ENCODE assay signal across 1 cellular context in the genomic region with DNA sequence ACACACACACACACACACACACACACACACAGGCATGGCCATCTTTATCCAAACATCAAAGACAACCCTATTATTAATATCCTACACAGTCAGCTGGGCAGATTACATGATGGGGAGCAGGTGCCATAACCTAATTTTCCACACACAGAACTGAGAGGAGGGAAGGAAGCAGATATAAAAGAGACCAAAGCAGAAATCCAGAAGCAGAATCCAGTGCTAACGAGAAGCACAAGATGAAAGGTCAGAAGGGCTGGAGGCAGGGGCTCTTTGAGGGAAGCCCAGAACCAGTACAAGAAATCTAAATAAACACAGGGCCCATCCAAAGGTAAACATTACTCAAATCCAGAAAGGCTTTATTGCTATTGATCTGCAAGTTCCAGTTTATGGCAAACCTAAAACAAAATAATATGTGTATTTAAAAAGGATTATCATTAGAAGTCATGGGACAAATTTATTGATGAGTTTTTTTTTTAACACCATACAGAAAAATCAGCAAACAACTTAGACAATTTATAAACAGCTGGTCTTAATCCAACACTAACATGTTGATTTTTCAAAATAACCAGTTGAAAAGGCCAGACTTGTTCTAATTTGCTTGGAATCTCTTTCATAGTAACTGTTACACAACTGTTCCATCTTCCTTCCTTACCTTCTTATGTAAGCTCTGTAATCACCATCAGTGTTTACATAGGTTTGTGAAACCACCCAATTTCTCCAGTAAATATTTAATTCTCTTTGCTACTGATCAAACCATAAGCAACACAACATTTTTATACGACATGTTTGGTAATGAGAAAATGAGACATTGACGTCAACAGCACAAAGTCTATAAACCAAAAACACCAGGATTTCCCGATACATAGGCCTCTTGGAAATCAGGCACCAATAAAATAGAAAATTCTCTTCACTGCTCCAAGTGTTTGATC.
TF ChIP-seq lines count a peak whose summit lies in the region.

No MANE protein-coding gene starts in this region.

TF ChIP-seq in HepG2, 621 proteins besides CTCF, POLR2A, EP300 and RAD21 (continued from another document and continues in another):
- TF ChIP-seq, protein P1, sequence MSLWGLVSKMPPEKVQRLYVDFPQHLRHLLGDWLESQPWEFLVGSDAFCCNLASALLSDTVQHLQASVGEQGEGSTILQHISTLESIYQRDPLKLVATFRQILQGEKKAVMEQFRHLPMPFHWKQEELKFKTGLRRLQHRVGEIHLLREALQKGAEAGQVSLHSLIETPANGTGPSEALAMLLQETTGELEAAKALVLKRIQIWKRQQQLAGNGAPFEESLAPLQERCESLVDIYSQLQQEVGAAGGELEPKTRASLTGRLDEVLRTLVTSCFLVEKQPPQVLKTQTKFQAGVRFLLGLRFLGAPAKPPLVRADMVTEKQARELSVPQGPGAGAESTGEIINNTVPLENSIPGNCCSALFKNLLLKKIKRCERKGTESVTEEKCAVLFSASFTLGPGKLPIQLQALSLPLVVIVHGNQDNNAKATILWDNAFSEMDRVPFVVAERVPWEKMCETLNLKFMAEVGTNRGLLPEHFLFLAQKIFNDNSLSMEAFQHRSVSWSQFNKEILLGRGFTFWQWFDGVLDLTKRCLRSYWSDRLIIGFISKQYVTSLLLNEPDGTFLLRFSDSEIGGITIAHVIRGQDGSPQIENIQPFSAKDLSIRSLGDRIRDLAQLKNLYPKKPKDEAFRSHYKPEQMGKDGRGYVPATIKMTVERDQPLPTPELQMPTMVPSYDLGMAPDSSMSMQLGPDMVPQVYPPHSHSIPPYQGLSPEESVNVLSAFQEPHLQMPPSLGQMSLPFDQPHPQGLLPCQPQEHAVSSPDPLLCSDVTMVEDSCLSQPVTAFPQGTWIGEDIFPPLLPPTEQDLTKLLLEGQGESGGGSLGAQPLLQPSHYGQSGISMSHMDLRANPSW (CRISPR knock-in tag; IDR thresholded peaks at IDR 0.05; ENCODE audit: borderline replicate concordance): peak; percentile 72; the same call in 1 of the 2 replicates
- TF ChIP-seq THAP11 (CRISPR knock-in tag; IDR thresholded peaks at IDR 0.05) (peak; percentile 80), RFXANK (CRISPR knock-in tag; IDR thresholded peaks at IDR 0.05) (no peak), RBFOX2 (IDR thresholded peaks at IDR 0.05; ENCODE audit: low read depth, low read length) (no peak), TAF1 (CRISPR knock-in tag; IDR thresholded peaks at IDR 0.05) (no peak), ZFX (CRISPR knock-in tag; IDR thresholded peaks at IDR 0.05; ENCODE audit: low read depth) (0 out of 2 replicates have a peak, but pooled peaks have one; percentile 14), FOSL2 (CRISPR knock-in tag; IDR thresholded peaks at IDR 0.05) (peak; percentile 53; the same call in 1 of the 2 replicates), RBM39 (IDR thresholded peaks at IDR 0.05; ENCODE audit: low read depth, low read length, poor library complexity, severe bottlenecking) (no peak), ZBTB37 (CRISPR knock-in tag; IDR thresholded peaks at IDR 0.05) (peak; percentile 71), ZNF224 (CRISPR knock-in tag; IDR thresholded peaks at IDR 0.05) (no peak), ZNF432 (CRISPR knock-in tag; IDR thresholded peaks at IDR 0.05; ENCODE audit: borderline replicate concordance) (no peak), ZNF329 (CRISPR knock-in tag; IDR thresholded peaks at IDR 0.05; ENCODE audit: low read depth) (no peak), SALL1 (CRISPR knock-in tag; IDR thresholded peaks at IDR 0.05) (peak; percentile 68; the same call in 1 of the 2 replicates), SAP130 (CRISPR knock-in tag; IDR thresholded peaks at IDR 0.05; ENCODE audit: low read depth) (peak; percentile 85), AGO2 (optimal IDR thresholded peaks at IDR 0.05; ENCODE audit: low read depth, low read length) (no peak), ONECUT2 (CRISPR knock-in tag; IDR thresholded peaks at IDR 0.05) (peak; percentile 84), ZNF18 (CRISPR knock-in tag; IDR thresholded peaks at IDR 0.05; ENCODE audit: insufficient replicate concordance) (peak; percentile 32), ZNF782 (CRISPR knock-in tag; IDR thresholded peaks at IDR 0.05; ENCODE audit: borderline replicate concordance) (no peak), ZNF777 (CRISPR knock-in tag; IDR thresholded peaks at IDR 0.05) (no peak), MLXIP (CRISPR knock-in tag; IDR thresholded peaks at IDR 0.05; ENCODE audit: borderline replicate concordance) (peak; percentile 66; the same call in 1 of the 2 replicates), U2AF1 (optimal IDR thresholded peaks at IDR 0.05; ENCODE audit: low read depth, low read length) (no peak), REL (CRISPR knock-in tag; conservative IDR thresholded peaks at IDR 0.05) (0 out of 2 replicates have a peak, but pooled peaks have one; percentile 33), NR2C2 (CRISPR knock-in tag; IDR thresholded peaks at IDR 0.05; ENCODE audit: borderline replicate concordance) (peak; percentile 55), CENPT (CRISPR knock-in tag; IDR thresholded peaks at IDR 0.05; ENCODE audit: low read depth) (no peak), ZNF609 (CRISPR knock-in tag; IDR thresholded peaks at IDR 0.05; ENCODE audit: borderline replicate concordance) (peak; percentile 93), ZNF138 (CRISPR knock-in tag; IDR thresholded peaks at IDR 0.05; ENCODE audit: low read depth) (no peak)
- TF ChIP-seq, protein P2, sequence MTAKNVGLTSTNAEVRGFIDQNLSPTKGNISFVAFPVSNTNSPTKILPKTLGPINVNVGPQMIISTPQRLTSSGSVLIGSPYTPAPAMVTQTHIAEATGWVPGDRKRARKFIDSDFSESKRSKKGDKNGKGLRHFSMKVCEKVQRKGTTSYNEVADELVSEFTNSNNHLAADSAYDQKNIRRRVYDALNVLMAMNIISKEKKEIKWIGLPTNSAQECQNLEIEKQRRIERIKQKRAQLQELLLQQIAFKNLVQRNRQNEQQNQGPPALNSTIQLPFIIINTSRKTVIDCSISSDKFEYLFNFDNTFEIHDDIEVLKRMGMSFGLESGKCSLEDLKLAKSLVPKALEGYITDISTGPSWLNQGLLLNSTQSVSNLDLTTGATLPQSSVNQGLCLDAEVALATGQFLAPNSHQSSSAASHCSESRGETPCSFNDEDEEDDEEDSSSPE (CRISPR knock-in tag; IDR thresholded peaks at IDR 0.05): no peak
- TF ChIP-seq, protein P3, sequence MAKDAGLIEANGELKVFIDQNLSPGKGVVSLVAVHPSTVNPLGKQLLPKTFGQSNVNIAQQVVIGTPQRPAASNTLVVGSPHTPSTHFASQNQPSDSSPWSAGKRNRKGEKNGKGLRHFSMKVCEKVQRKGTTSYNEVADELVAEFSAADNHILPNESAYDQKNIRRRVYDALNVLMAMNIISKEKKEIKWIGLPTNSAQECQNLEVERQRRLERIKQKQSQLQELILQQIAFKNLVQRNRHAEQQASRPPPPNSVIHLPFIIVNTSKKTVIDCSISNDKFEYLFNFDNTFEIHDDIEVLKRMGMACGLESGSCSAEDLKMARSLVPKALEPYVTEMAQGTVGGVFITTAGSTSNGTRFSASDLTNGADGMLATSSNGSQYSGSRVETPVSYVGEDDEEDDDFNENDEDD (CRISPR knock-in tag; IDR thresholded peaks at IDR 0.05; ENCODE audit: borderline replicate concordance): no peak
- TF ChIP-seq, protein P4, sequence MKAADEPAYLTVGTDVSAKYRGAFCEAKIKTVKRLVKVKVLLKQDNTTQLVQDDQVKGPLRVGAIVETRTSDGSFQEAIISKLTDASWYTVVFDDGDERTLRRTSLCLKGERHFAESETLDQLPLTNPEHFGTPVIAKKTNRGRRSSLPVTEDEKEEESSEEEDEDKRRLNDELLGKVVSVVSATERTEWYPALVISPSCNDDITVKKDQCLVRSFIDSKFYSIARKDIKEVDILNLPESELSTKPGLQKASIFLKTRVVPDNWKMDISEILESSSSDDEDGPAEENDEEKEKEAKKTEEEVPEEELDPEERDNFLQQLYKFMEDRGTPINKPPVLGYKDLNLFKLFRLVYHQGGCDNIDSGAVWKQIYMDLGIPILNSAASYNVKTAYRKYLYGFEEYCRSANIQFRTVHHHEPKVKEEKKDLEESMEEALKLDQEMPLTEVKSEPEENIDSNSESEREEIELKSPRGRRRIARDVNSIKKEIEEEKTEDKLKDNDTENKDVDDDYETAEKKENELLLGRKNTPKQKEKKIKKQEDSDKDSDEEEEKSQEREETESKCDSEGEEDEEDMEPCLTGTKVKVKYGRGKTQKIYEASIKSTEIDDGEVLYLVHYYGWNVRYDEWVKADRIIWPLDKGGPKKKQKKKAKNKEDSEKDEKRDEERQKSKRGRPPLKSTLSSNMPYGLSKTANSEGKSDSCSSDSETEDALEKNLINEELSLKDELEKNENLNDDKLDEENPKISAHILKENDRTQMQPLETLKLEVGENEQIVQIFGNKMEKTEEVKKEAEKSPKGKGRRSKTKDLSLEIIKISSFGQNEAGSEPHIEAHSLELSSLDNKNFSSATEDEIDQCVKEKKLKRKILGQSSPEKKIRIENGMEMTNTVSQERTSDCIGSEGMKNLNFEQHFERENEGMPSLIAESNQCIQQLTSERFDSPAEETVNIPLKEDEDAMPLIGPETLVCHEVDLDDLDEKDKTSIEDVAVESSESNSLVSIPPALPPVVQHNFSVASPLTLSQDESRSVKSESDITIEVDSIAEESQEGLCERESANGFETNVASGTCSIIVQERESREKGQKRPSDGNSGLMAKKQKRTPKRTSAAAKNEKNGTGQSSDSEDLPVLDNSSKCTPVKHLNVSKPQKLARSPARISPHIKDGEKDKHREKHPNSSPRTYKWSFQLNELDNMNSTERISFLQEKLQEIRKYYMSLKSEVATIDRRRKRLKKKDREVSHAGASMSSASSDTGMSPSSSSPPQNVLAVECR (CRISPR knock-in tag; IDR thresholded peaks at IDR 0.05; ENCODE audit: borderline replicate concordance): peak; percentile 3; the same call in 1 of the 2 replicates
